11 cellular contexts compared by ENCODE assay signal in genomic region chr4:15451866-15452765, GRCh38. TPM values are rescaled to one million over a fixed set of nuclear protein-coding genes. Genes with fewer than 3 reads are reported as not detected.
DNase-seq lines count a peak whose midpoint lies in the region; ATAC-seq and TF ChIP-seq lines count a peak whose summit lies in the region.
"Had no signal": no experiment of that assay in that cellular context is flagged by ENCODE, and none has a peak within 500 bp of the region (broad histone marks: within the 10 kb centered on the region; RNA-seq: fewer than 3 reads in every experiment).

No MANE protein-coding gene starts in this region.

- ATAC-seq in HG02970 (IDR thresholded peaks at IDR 0.05; ENCODE audit: low FRiP score, unreplicated experiment), result no peak
- ATAC-seq in GM19455 (IDR thresholded peaks at IDR 0.05; ENCODE audit: unreplicated experiment), result no peak

- no peak for TF ChIP-seq CTCF in AG04449 (IDR thresholded peaks at IDR 0.05; ENCODE audit: insufficient read depth, low read length, missing control alignments)
- no peak for TF ChIP-seq CTCF in epithelial cell of esophagus (IDR thresholded peaks at IDR 0.05; ENCODE audit: insufficient read depth, low read depth, low read length, missing control alignments)

- H3K4me3 ChIP-seq in AG04449 (ENCODE audit: low read depth, low read length) (no peak overlapping the region), epithelial cell of esophagus (ENCODE audit: low read length) (no peak overlapping the region)

- CTCF ChIA-PET in AG04449 (lab: Yijun Ruan, JAX), result interaction anchor here (1.0 to 15.7 kb wide), 4 partner anchors 9 to 217 kb away, joined by 3 to 358 read pairs (median 5); no protein-coding TSS in a partner anchor

- DNase-seq in AG04449 (ENCODE audit: low read depth, low spot score), result peak; percentile 92
- peak; percentile 88 for DNase-seq in NCI-H226
- DNase-seq in epithelial cell of esophagus (ENCODE audit: low read depth), result peak; percentile 86
- peak; percentile 84 for DNase-seq in myocyte (ENCODE audit: low read depth)
- no peak for DNase-seq in activated effector memory CD4-positive, alpha-beta T cell treated with Interleukin-2 at 50 U/mL for 16 hours
- DNase-seq in RPMI8226, result no peak
- DNase-seq: activated CD4-positive, alpha-beta memory T cell treated with anti-CD3 and anti-CD28 coated beads for 36 hours; CD4-positive, CD25-positive, alpha-beta regulatory T cell; NCI-H345 had no signal

- POLR2A ChIA-PET in AG04449 (lab: Yijun Ruan, JAX), result interaction anchor here (1.0 kb wide), 1 partner anchor 216 kb away, joined by 3 read pairs; no protein-coding TSS in a partner anchor

RNA-seq across cellular contexts. Expression of gene CC2D2A, which starts 17.6 kb away (rescaled TPM):
- total RNA-seq in myocyte, result 16.1 and 17.3 TPM in 2 replicates
- polyA plus RNA-seq in myocyte (2012), result 16.1 TPM
- total RNA-seq: activated CD4-positive, alpha-beta memory T cell treated with anti-CD3 and anti-CD28 coated beads for 36 hours; CD4-positive, CD25-positive, alpha-beta regulatory T cell had no signal

RNA-seq across cellular contexts. Expression of gene C1QTNF7, which starts 24.3 kb away (rescaled TPM):
- not detected in 2 replicates for total RNA-seq in myocyte
- 0.05 TPM for polyA plus RNA-seq in myocyte (2012)
- total RNA-seq: activated CD4-positive, alpha-beta memory T cell treated with anti-CD3 and anti-CD28 coated beads for 36 hours; CD4-positive, CD25-positive, alpha-beta regulatory T cell had no signal
- polyA plus RNA-seq: CD4-positive, CD25-positive, alpha-beta regulatory T cell had no signal

Comparison
In these comparisons a context has a peak if more than half of its experiments do, and no peak if none do; other contexts are left out.
1. DNase-seq: peak in AG04449 (single experiment), NCI-H226 (single experiment), epithelial cell of esophagus (single experiment) and myocyte (single experiment); none in activated effector memory CD4-positive, alpha-beta T cell treated with Interleukin-2 at 50 U/mL for 16 hours (single experiment) and RPMI8226 (single experiment).